In the genomic region with DNA sequence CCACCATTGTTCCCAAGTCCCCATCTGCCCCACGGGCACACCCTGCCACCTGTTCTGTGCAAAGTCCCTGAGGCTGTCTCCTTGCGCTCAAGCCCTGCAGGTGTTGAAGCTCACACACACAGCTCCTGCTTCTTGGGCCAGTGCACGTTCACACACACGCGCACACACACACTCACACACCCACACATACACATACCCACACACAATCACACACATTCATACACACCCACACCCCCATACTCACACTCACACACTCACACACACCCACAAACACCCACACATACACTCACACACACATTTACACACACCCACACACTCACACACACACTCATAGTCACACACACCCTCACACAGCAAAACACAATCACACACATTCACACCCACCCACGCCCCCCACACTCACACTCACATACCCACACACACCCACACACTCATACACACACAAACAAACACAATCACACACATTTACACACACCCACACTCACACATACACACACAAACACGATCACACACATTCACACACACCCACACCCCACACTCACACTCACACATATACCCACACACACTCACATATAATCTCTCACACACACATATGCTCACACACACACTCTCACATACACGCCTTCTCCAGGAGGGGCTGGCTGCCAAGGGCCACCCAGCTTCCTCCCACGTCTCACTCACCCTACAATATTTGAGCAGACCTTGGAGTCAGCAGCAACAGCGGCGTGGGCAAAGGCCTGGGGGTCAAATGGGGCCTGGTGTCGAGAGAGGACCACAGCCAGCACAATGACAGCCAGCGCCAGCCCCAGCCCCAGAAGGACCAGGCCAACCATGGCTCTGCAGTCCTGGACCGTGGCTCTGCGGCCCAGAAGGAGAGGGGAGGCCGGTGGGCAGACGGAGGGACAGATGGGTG, we compare ENCODE assay signal across 1 cellular context.
TF ChIP-seq lines count a peak whose summit lies in the region.

No MANE protein-coding gene starts in this region.

TF ChIP-seq in GM12878, 131 proteins besides CTCF, POLR2A, EP300 and RAD21:
- TF ChIP-seq, protein P1, sequence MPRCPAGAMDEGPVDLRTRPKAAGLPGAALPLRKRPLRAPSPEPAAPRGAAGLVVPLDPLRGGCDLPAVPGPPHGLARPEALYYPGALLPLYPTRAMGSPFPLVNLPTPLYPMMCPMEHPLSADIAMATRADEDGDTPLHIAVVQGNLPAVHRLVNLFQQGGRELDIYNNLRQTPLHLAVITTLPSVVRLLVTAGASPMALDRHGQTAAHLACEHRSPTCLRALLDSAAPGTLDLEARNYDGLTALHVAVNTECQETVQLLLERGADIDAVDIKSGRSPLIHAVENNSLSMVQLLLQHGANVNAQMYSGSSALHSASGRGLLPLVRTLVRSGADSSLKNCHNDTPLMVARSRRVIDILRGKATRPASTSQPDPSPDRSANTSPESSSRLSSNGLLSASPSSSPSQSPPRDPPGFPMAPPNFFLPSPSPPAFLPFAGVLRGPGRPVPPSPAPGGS (IDR thresholded peaks at IDR 0.05; ENCODE audit: borderline replicate concordance, insufficient read depth, low read depth, low read length, poor library complexity, severe bottlenecking): peak; percentile 87
